8 cellular contexts compared by ENCODE assay signal in the genomic region with DNA sequence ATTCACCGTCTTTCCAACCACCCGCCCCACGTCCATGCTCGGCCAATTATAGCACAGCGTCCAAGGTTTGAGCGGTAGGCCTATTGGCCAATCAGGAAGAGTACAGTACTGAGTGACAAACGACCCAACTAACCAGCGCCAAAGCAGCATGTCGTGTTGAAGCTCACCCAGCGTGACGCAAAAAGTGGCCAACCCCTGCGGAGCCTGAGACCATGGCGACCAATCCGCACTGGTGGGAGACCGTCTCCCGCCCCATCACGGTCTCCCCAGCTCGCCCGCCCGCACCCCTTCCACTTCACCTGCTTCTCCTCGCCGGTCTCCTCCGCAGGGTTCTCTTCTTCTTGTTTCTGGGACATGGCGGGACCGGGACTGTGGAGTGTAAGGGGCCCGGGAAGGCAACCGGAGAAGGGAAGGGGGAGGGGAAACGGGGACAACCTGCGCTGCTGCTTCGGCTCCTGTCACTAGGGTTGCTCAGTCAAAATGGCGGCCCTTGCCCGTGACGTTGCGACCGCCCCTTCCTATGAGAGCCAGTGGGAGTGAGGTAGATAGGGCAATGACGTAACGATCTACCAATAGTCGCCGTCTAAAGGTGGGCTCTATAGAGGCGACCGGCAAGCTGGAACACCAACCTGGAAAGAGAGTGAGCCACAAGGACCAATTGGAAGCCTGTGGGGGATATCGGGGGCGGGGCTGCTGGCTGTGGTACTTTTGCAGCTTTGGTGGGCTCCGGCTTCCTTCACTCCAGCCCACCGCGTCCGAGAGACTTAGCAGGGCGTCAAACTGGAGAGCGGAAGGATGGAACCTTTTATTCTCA. TPM values are rescaled to one million over a fixed set of nuclear protein-coding genes. Genes with fewer than 3 reads are reported as not detected.
A peak's percentile ranks its signal among the peaks of the same experiment; 100 is the strongest.
DNase-seq lines count a peak whose midpoint lies in the region; ATAC-seq and TF ChIP-seq lines count a peak whose summit lies in the region.

A gene with protein sequence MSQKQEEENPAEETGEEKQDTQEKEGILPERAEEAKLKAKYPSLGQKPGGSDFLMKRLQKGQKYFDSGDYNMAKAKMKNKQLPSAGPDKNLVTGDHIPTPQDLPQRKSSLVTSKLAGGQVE (minus strand): TSS at position 498 of the 814 bp plus-strand sequence. CDS start 142 bp downstream, at position 356.

- H2AFZ ChIP-seq in Loucy (ENCODE audit: low read length): peak within 1 kb of the TSS; percentile 76

- peaks cover 42% of the 10 kb centered on the region for H3K79me2 ChIP-seq in Loucy (ENCODE audit: insufficient read depth, low read length)

- no peak within 1 kb of the TSS for H3K27ac Mint-ChIP-seq in activated T-helper 2 cell treated with anti-CD3 and anti-CD28 coated beads, Interferon-gamma antibody, Interleukin-2, Interleukin-4, amounts not matched to agents 10 μg/mL and 5 μg/mL and 100 μg/mL, durations not matched to agents 14 hours and 24 hours and 36 hours
- H3K27ac Mint-ChIP-seq in naive thymus-derived CD8-positive, alpha-beta T cell: no peak within 1 kb of the TSS

- TF ChIP-seq CTCF in Loucy (conservative IDR thresholded peaks at IDR 0.05; ENCODE audit: low read length): no peak
- TF ChIP-seq CTCF in RWPE2 (IDR thresholded peaks at IDR 0.05; ENCODE audit: poor library complexity, severe bottlenecking): no peak

- H3K9me2 ChIP-seq in Loucy (replicated peaks; ENCODE audit: low read depth, low read length): no peaks in the 10 kb centered on the region

- peaks cover 16% of the 10 kb centered on the region for H4K20me1 ChIP-seq in Loucy (ENCODE audit: insufficient read depth, low read length, poor library complexity, severe bottlenecking)

- H3K4me1 ChIP-seq in Loucy (ENCODE audit: insufficient read depth, low read length, poor library complexity, severe bottlenecking) (peaks cover 20% of the 10 kb centered on the region), RWPE2 (ENCODE audit: insufficient read depth, poor library complexity, severe bottlenecking) (peaks cover 27% of the 10 kb centered on the region)

- H3K36me3 Mint-ChIP-seq in activated T-helper 2 cell treated with anti-CD3 and anti-CD28 coated beads, Interferon-gamma antibody, Interleukin-2, Interleukin-4, amounts not matched to agents 10 μg/mL and 5 μg/mL and 100 μg/mL, durations not matched to agents 14 hours and 24 hours and 36 hours (ENCODE audit: low read depth): peaks cover 38% of the 10 kb centered on the region
- peaks cover 10 to 38% (median 18%) of the 10 kb centered on the region in 3 donors for H3K36me3 Mint-ChIP-seq in naive thymus-derived CD8-positive, alpha-beta T cell

- ATAC-seq in RWPE2 (ENCODE audit: low read depth): peak; percentile 90
- peak; percentile 86 to 88 for ATAC-seq in naive thymus-derived CD8-positive, alpha-beta T cell

- H3K9me3 Mint-ChIP-seq in activated T-helper 2 cell treated with anti-CD3 and anti-CD28 coated beads, Interferon-gamma antibody, Interleukin-2, Interleukin-4, amounts not matched to agents 10 μg/mL and 5 μg/mL and 100 μg/mL, durations not matched to agents 14 hours and 24 hours and 36 hours: no peaks in the 10 kb centered on the region
- H3K9me3 Mint-ChIP-seq in naive thymus-derived CD8-positive, alpha-beta T cell: no peaks in the 10 kb centered on the region

- peak within 1 kb of the TSS; percentile 96 for H3K4me2 ChIP-seq in Loucy (ENCODE audit: low read depth, low read length, poor library complexity, severe bottlenecking)

- H3K4me3 Mint-ChIP-seq in activated T-helper 2 cell treated with anti-CD3 and anti-CD28 coated beads, Interferon-gamma antibody, Interleukin-2, Interleukin-4, amounts not matched to agents 10 μg/mL and 5 μg/mL and 100 μg/mL, durations not matched to agents 14 hours and 24 hours and 36 hours (ENCODE audit: low read depth): no peak within 1 kb of the TSS
- no peak within 1 kb of the TSS for H3K4me3 Mint-ChIP-seq in naive thymus-derived CD8-positive, alpha-beta T cell

- no peaks in the 10 kb centered on the region for H3K27me3 ChIP-seq in H7 (ENCODE audit: control insufficient read depth, insufficient read depth, low read length)
- H3K27me3 ChIP-seq in Loucy (ENCODE audit: insufficient read depth, low read length, poor library complexity, severe bottlenecking): no peaks in the 10 kb centered on the region
- H3K27me3 ChIP-seq in RWPE2 (ENCODE audit: insufficient read depth, poor library complexity, severe bottlenecking): no peaks in the 10 kb centered on the region

- DNase-seq in ELR (ENCODE audit: low read depth): peak; percentile 100
- DNase-seq in H7: peak; percentile 93
- peak; percentile 99 for DNase-seq in RWPE2 (ENCODE audit: low spot score)
- DNase-seq in activated T-helper 2 cell treated with anti-CD3 and anti-CD28 coated beads, Interferon-gamma antibody, Interleukin-2, Interleukin-4, amounts not matched to agents 10 μg/mL and 5 μg/mL and 100 μg/mL, durations not matched to agents 14 hours and 24 hours and 36 hours (ENCODE audit: low spot score): peak; percentile 96
- DNase-seq in fibroblast of peridontal ligament (ENCODE audit: extremely low read depth): peak; percentile 100
- DNase-seq in naive thymus-derived CD8-positive, alpha-beta T cell: peak; percentile 86 to 99 (median 96)
- peak; percentile 93 to 100 (median 98) for DNase-seq in stimulated activated naive CD4-positive, alpha-beta T cell (lab: John Stamatoyannopoulos, UW)

- H3K27me3 Mint-ChIP-seq in activated T-helper 2 cell treated with anti-CD3 and anti-CD28 coated beads, Interferon-gamma antibody, Interleukin-2, Interleukin-4, amounts not matched to agents 10 μg/mL and 5 μg/mL and 100 μg/mL, durations not matched to agents 14 hours and 24 hours and 36 hours (ENCODE audit: low read depth): no peaks in the 10 kb centered on the region
- H3K27me3 Mint-ChIP-seq in naive thymus-derived CD8-positive, alpha-beta T cell: no peaks in the 10 kb centered on the region

- POLR2A ChIA-PET in naive thymus-derived CD8-positive, alpha-beta T cell (lab: Charles Lee): interaction anchor here (0.5 to 4.7 kb wide), 24 partner anchors 9 to 652 kb away, joined by 3 to 176 read pairs (median 4); a partner anchor contains a TSS

- H3K9ac ChIP-seq in Loucy (ENCODE audit: low read depth, low read length, poor library complexity, severe bottlenecking): peak within 1 kb of the TSS; percentile 86

- peaks cover 41% of the 10 kb centered on the region for H3K4me1 Mint-ChIP-seq in activated T-helper 2 cell treated with anti-CD3 and anti-CD28 coated beads, Interferon-gamma antibody, Interleukin-2, Interleukin-4, amounts not matched to agents 10 μg/mL and 5 μg/mL and 100 μg/mL, durations not matched to agents 14 hours and 24 hours and 36 hours (ENCODE audit: low read depth)
- H3K4me1 Mint-ChIP-seq in naive thymus-derived CD8-positive, alpha-beta T cell: peaks cover 12 to 20% (median 18%) of the 10 kb centered on the region in 4 donors

- no peaks in the 10 kb centered on the region for H3K9me3 ChIP-seq in Loucy (ENCODE audit: insufficient read depth, low read depth, low read length)
- no peaks in the 10 kb centered on the region for H3K9me3 ChIP-seq in RWPE2 (ENCODE audit: severe bottlenecking)

- intact Hi-C loops in activated T-helper 2 cell treated with anti-CD3 and anti-CD28 coated beads, Interferon-gamma antibody, Interleukin-2, Interleukin-4, amounts not matched to agents 10 μg/mL and 5 μg/mL and 100 μg/mL, durations not matched to agents 14 hours and 24 hours and 36 hours (cut with micrococcal nuclease): loop anchor here (1.0 to 10.0 kb wide), 7 partner anchors 18 to 298 kb away; a partner anchor contains a TSS

- peak within 1 kb of the TSS; percentile 84 for H3K4me3 ChIP-seq in H7 (ENCODE audit: insufficient read depth, low read depth, low read length)
- H3K4me3 ChIP-seq in Loucy (ENCODE audit: low read length, poor library complexity, severe bottlenecking): peak within 1 kb of the TSS; percentile 91
- peak within 1 kb of the TSS; percentile 58 for H3K4me3 ChIP-seq in RWPE2 (ENCODE audit: severe bottlenecking)

- H3K27ac ChIP-seq in RWPE2 (ENCODE audit: poor library complexity, severe bottlenecking): peak within 1 kb of the TSS; percentile 68

- H3K36me3 ChIP-seq in H7 (replicated peaks; ENCODE audit: control insufficient read depth, insufficient read depth, low read length) (peaks cover 24% of the 10 kb centered on the region), Loucy (ENCODE audit: insufficient read depth, low read length) (peaks cover 29% of the 10 kb centered on the region; the same call in 1 of the 2 replicates), RWPE2 (ENCODE audit: low read depth) (peaks cover 39% of the 10 kb centered on the region)

- H3F3A ChIP-seq in Loucy (ENCODE audit: low read depth): 0 out of 2 replicates have a peak, but pooled peaks cover 2% of the 10 kb centered on the region

RNA-seq across cellular contexts. Expression of the gene that starts here (rescaled TPM):
- 373 and 448 TPM in 2 replicates for total RNA-seq in H7 (2014; rRNA removed; shearing (Covaris generic))
- 252 and 253 TPM in 2 replicates for total RNA-seq in activated T-helper 2 cell treated with anti-CD3 and anti-CD28 coated beads, Interferon-gamma antibody, Interleukin-2, Interleukin-4, amounts not matched to agents 10 μg/mL and 5 μg/mL and 100 μg/mL, durations not matched to agents 14 hours and 24 hours and 36 hours
- total RNA-seq in naive thymus-derived CD8-positive, alpha-beta T cell: 100 to 1,000 TPM; 115 to 117 TPM
- polyA plus RNA-seq in naive thymus-derived CD8-positive, alpha-beta T cell: 10 to 100 TPM; 55.2 to 64.4 (median 63.7) TPM

Comparison
In these comparisons a context has a peak if more than half of its experiments do, and no peak if none do; other contexts are left out.
1. Peak in every context shown above with its lines: DNase-seq, ATAC-seq, H3K4me3 ChIP-seq and H3K27ac ChIP-seq.